Comparison of ENCODE assay signal across 8 cellular contexts in the genomic region with DNA sequence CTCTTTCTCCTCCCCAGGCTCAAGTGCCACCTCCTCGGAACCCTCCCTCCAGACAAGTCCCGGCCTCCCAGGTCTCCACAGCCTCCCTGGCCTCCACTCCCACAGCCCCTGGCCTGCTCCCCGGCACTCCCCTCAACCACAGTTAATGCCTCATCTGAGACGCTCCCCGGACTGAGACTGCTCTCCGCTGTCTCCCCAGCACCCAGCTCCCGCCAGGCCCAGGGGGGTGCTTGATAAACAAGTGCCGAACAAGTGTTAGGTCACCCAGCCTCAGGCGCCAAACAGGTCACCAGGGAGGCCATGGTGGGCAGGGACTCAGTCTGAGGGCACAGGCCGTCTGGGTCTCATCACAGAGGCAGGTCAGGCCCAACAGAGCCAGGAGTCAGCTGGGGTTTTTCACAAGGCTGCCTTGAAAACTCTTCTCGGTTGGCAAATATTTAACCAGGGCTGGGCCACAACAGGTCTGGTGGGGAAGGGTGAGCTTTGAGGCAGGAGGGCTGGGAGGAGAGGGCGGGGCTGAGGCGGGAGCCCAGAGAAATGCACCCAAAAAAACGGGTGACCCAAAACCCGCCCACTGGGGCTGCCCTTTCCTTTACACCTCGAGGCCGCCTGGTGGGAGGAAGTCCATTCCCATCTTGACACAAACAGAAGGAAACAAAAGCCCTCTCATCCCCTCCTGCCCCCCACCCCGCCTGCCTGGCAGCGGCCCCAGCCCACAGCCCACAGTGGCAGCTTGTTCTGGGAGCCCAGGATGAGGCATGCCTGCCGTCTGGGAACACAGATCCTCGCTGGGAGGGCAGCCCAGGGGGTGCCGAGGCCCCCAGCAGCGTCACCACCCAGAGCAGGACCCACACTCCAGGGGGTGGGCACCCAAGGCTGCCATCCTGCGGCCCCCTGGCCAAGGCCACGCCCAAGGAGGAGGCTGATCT.
A peak's percentile ranks its signal among the peaks of the same experiment; 100 is the strongest.
DNase-seq lines count a peak whose midpoint lies in the region; ATAC-seq, FAIRE-seq and TF ChIP-seq lines count a peak whose summit lies in the region.

No MANE protein-coding gene starts in this region.

- peak overlapping the region; percentile 64 for H3K4me3 Mint-ChIP-seq in MCF 10A (ENCODE audit: unreplicated experiment)

- no peak for TF ChIP-seq RAD21 in liver (IDR thresholded peaks at IDR 0.05)

- H3K4me3 ChIP-seq in liver (ENCODE audit: low read depth in 1 of 3, low read length in 3 of 3): no peak overlapping the region

- H3K9ac ChIP-seq in liver (ENCODE audit: low read depth in 1 of 2, low read length in 2 of 2): no peak overlapping the region

- CTCF ChIA-PET in MCF 10A (lab: Yijun Ruan, JAX): interaction anchor here (0.9 kb wide), 1 partner anchor 13 kb away, joined by 3 read pairs; no protein-coding TSS in a partner anchor

- no peaks in the 10 kb centered on the region for H3K9me3 Mint-ChIP-seq in MCF 10A (ENCODE audit: unreplicated experiment)

- FAIRE-seq in urothelium cell line (lab: Jason Lieb, UNC): no peak

- no peak for TF ChIP-seq CTCF in MCF 10A (IDR thresholded peaks at IDR 0.05; ENCODE audit: unreplicated experiment)
- TF ChIP-seq CTCF in liver (IDR thresholded peaks at IDR 0.05; ENCODE audit: low read depth, low read length, missing input control): no peak

- H3K36me3 Mint-ChIP-seq in MCF 10A (ENCODE audit: insufficient read depth, unreplicated experiment): peaks cover 52% of the 10 kb centered on the region

- no peaks in the 10 kb centered on the region for H3K9me3 ChIP-seq in liver (ENCODE audit: control insufficient read depth in 4 of 4, low read length in 3 of 4)

- H3K4me1 ChIP-seq in liver (ENCODE audit: control insufficient read depth in 4 of 4, insufficient read depth in 4 of 4, low read length in 3 of 4): peaks cover 4 to 23% (median 11%) of the 10 kb centered on the region in 4 donors

- no peak for ATAC-seq in HG03095 (IDR thresholded peaks at IDR 0.05; ENCODE audit: unreplicated experiment)
- ATAC-seq in HG02571 (IDR thresholded peaks at IDR 0.05; ENCODE audit: unreplicated experiment): no peak

- H3K27me3 Mint-ChIP-seq in MCF 10A (ENCODE audit: insufficient read depth, unreplicated experiment): no peaks in the 10 kb centered on the region

- WGBS in liver: 36% methylated on average over 25 of the region's 25 CpGs

- DNase-seq in DMS53 (lab: John Stamatoyannopoulos, UW): peak; percentile 92
- peak in 41 of 76 experiments; percentile 16 to 70 (median 40) for DNase-seq in HUDEP-2 (lab: John Stamatoyannopoulos, UW; ENCODE audit: unreplicated experiment in 76 of 76)
- peak; percentile 46 for DNase-seq in MCF 10A (ENCODE audit: unreplicated experiment)
- peak; percentile 49 for DNase-seq in urothelium cell line (ENCODE audit: low spot score)
- no peak for DNase-seq in NCI-H2227 treated with DMSO at 0.1 percent for 48 hours (lab: John Stamatoyannopoulos, UW)

- no peaks in the 10 kb centered on the region for H3K27me3 ChIP-seq in liver (ENCODE audit: control insufficient read depth in 4 of 4, insufficient read depth in 4 of 4, low read length in 3 of 4)

- BruUV-seq in MCF 10A (replicated peaks; lab: Mats Ljungman, UMichigan): no TSS peak

- peaks cover 36% of the 10 kb centered on the region for H3K4me1 Mint-ChIP-seq in MCF 10A (ENCODE audit: insufficient read depth, unreplicated experiment)

- POLR2A ChIA-PET in MCF 10A (lab: Yijun Ruan, JAX): interaction anchor here (1.1 to 1.9 kb wide), 3 partner anchors 10 to 21 kb away, joined by 3 to 5 read pairs (median 5); no protein-coding TSS in a partner anchor

- no peaks in the 10 kb centered on the region for H3K36me3 ChIP-seq in liver (ENCODE audit: control insufficient read depth in 4 of 4, insufficient read depth in 3 of 4, low read depth in 1 of 4, low read length in 3 of 4)

- H3K27ac Mint-ChIP-seq in MCF 10A (ENCODE audit: low read depth, unreplicated experiment): peak overlapping the region; percentile 90

- H3K27ac ChIP-seq in liver (ENCODE audit: low read depth in 1 of 2, low read length in 2 of 2): peak overlapping the region; percentile 56 to 61

- intact Hi-C loops in MCF 10A (cut with micrococcal nuclease): no loop called here

TF ChIP-seq in liver, 16 proteins besides CTCF, POLR2A, EP300 and RAD21:
- peak; percentile 77 for TF ChIP-seq NR2F2 (IDR thresholded peaks at IDR 0.05)
- TF ChIP-seq, protein P1, sequence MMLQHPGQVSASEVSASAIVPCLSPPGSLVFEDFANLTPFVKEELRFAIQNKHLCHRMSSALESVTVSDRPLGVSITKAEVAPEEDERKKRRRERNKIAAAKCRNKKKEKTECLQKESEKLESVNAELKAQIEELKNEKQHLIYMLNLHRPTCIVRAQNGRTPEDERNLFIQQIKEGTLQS (IDR thresholded peaks at IDR 0.05): no peak
- no peak for TF ChIP-seq EGR1 (IDR thresholded peaks at IDR 0.05; ENCODE audit: low read depth in 2 of 2)
- peak in 1 of 2 donors; percentile 43 for TF ChIP-seq HNF4A (conservative IDR thresholded peaks at IDR 0.05)
- peak; percentile 58 for TF ChIP-seq SP1 (IDR thresholded peaks at IDR 0.05)
- no peak for TF ChIP-seq YY1 (IDR thresholded peaks at IDR 0.05)
- TF ChIP-seq FOXA2 (IDR thresholded peaks at IDR 0.05): no peak
- peak; percentile 43 to 62 for TF ChIP-seq RXRA (IDR thresholded peaks at IDR 0.05)
- no peak for TF ChIP-seq HNF4G (IDR thresholded peaks at IDR 0.05)
